8 cellular contexts compared by ENCODE assay signal in genomic region chr11:118572075-118572913, GRCh38. TPM values are rescaled to one million over a fixed set of nuclear protein-coding genes. Genes with fewer than 3 reads are reported as not detected.
DNase-seq lines count a peak whose midpoint lies in the region; ATAC-seq and TF ChIP-seq lines count a peak whose summit lies in the region.

TSS of gene ARCN1 (plus strand) at chr11:118572409. CDS start at chr11:118572548, 139 bp downstream.

- intact Hi-C loops in Caco-2 (cut with micrococcal nuclease; ENCODE audit: unreplicated experiment): no loop called here

- H3K4me3 Mint-ChIP-seq in Caco-2 (ENCODE audit: unreplicated experiment) (peak within 1 kb of the TSS; percentile 80), nephron progenitor cell (peak within 1 kb of the TSS; percentile 98)
- H3K4me3 Mint-ChIP-seq in stimulated activated naive CD8-positive, alpha-beta T cell treated with anti-CD3 and anti-CD28 coated beads, Interleukin-15, Interleukin-2, amounts not matched to agents 100 ng/mL and 50 ng/mL, for 24 hours: peak within 1 kb of the TSS; percentile 100

- CTCF ChIA-PET in Caco-2 (lab: Charles Lee): interaction anchor here (0.6 to 2.5 kb wide), 8 partner anchors 49 to 416 kb away, joined by 3 to 9 read pairs (median 5); no protein-coding TSS in a partner anchor

- H3K9me3 ChIP-seq in Caco-2 (no peaks in the 10 kb centered on the region), KOPT-K1 (ENCODE audit: insufficient read depth, low read length, poor library complexity, severe bottlenecking) (no peaks in the 10 kb centered on the region)

- H3K27me3 Mint-ChIP-seq in Caco-2 (ENCODE audit: insufficient read depth, unreplicated experiment) (no peaks in the 10 kb centered on the region), nephron progenitor cell (ENCODE audit: low read depth, poor library complexity) (no peaks in the 10 kb centered on the region)
- H3K27me3 Mint-ChIP-seq in stimulated activated naive CD8-positive, alpha-beta T cell treated with anti-CD3 and anti-CD28 coated beads, Interleukin-15, Interleukin-2, amounts not matched to agents 100 ng/mL and 50 ng/mL, for 24 hours: no peaks in the 10 kb centered on the region

- H3K36me3 Mint-ChIP-seq in Caco-2 (ENCODE audit: insufficient read depth, unreplicated experiment): peaks cover 38% of the 10 kb centered on the region
- H3K36me3 Mint-ChIP-seq in nephron progenitor cell (ENCODE audit: low read depth): peaks cover 5% of the 10 kb centered on the region
- H3K36me3 Mint-ChIP-seq in stimulated activated naive CD8-positive, alpha-beta T cell treated with anti-CD3 and anti-CD28 coated beads, Interleukin-15, Interleukin-2, amounts not matched to agents 100 ng/mL and 50 ng/mL, for 24 hours (ENCODE audit: low read depth): peaks cover 16% of the 10 kb centered on the region

- POLR2A ChIA-PET in Caco-2 (lab: Charles Lee): interaction anchor here (0.6 to 1.1 kb wide), 6 partner anchors 9 to 547 kb away, joined by 3 to 5 read pairs (median 4); no protein-coding TSS in a partner anchor

- H3K4me1 ChIP-seq in Caco-2: peaks cover 18% of the 10 kb centered on the region; the same call in 1 of the 2 replicates

- DNase-seq in Caco-2 (peak; percentile 89), activated gamma-delta T cell (lab: John Stamatoyannopoulos, UW) (peak; percentile 46), fibroblast of villous mesenchyme (ENCODE audit: low read depth) (peak; percentile 87), nephron progenitor cell (peak; percentile 71)

- no peak for TF ChIP-seq CTCF in Caco-2 (IDR thresholded peaks at IDR 0.05; ENCODE audit: insufficient read depth in 1 of 2, low read depth in 1 of 2, low read length in 1 of 2, severe bottlenecking in 1 of 2, unreplicated experiment in 1 of 2)
- TF ChIP-seq CTCF in fibroblast of villous mesenchyme (IDR thresholded peaks at IDR 0.05; ENCODE audit: insufficient read depth, low read depth, low read length): no peak
- TF ChIP-seq CTCF in nephron progenitor cell (IDR thresholded peaks at IDR 0.05): no peak

- H3K27ac Mint-ChIP-seq in Caco-2 (ENCODE audit: unreplicated experiment) (peak within 1 kb of the TSS; percentile 72), nephron progenitor cell (peak within 1 kb of the TSS; percentile 97)
- peak within 1 kb of the TSS; percentile 96 for H3K27ac Mint-ChIP-seq in stimulated activated naive CD8-positive, alpha-beta T cell treated with anti-CD3 and anti-CD28 coated beads, Interleukin-15, Interleukin-2, amounts not matched to agents 100 ng/mL and 50 ng/mL, for 24 hours

- TSS peak; percentile 30 for BruUV-seq in Caco-2 (replicated peaks; lab: Mats Ljungman, UMichigan)

- TF ChIP-seq POLR2A in Raji (IDR thresholded peaks at IDR 0.05; ENCODE audit: insufficient read depth, low read depth, low read length): peak; percentile 93

- peak within 1 kb of the TSS; percentile 92 for H3K27ac ChIP-seq in KOPT-K1 (ENCODE audit: low read depth, low read length, poor library complexity, severe bottlenecking)

- peak; percentile 72 for ATAC-seq in GM21528 (IDR thresholded peaks at IDR 0.05; ENCODE audit: low FRiP score, unreplicated experiment)

- H3K36me3 ChIP-seq in Caco-2 (ENCODE audit: control insufficient read depth, insufficient read depth, low read length): no peaks in the 10 kb centered on the region
- H3K36me3 ChIP-seq in KOPT-K1 (ENCODE audit: insufficient read depth, low read length): peaks cover 15% of the 10 kb centered on the region; the same call in 1 of the 2 replicates

- H3K27me3 ChIP-seq in Caco-2 (replicated peaks; ENCODE audit: control insufficient read depth, insufficient read depth, low read length): no peaks in the 10 kb centered on the region

- no peaks in the 10 kb centered on the region for H3K9me3 Mint-ChIP-seq in Caco-2 (ENCODE audit: unreplicated experiment)
- no peaks in the 10 kb centered on the region for H3K9me3 Mint-ChIP-seq in nephron progenitor cell
- no peaks in the 10 kb centered on the region for H3K9me3 Mint-ChIP-seq in stimulated activated naive CD8-positive, alpha-beta T cell treated with anti-CD3 and anti-CD28 coated beads, Interleukin-15, Interleukin-2, amounts not matched to agents 100 ng/mL and 50 ng/mL, for 24 hours

- H3K4me1 Mint-ChIP-seq in Caco-2 (ENCODE audit: low read depth, unreplicated experiment): peaks cover 12% of the 10 kb centered on the region
- peaks cover 35% of the 10 kb centered on the region for H3K4me1 Mint-ChIP-seq in nephron progenitor cell
- H3K4me1 Mint-ChIP-seq in stimulated activated naive CD8-positive, alpha-beta T cell treated with anti-CD3 and anti-CD28 coated beads, Interleukin-15, Interleukin-2, amounts not matched to agents 100 ng/mL and 50 ng/mL, for 24 hours (ENCODE audit: low read depth): peaks cover 53% of the 10 kb centered on the region

- H3K4me3 ChIP-seq in Caco-2 (ENCODE audit: low read depth, low read length) (peak within 1 kb of the TSS; percentile 87), fibroblast of villous mesenchyme (ENCODE audit: low read depth, low read length) (peak within 1 kb of the TSS; percentile 95)

RNA-seq across cellular contexts. Expression of gene ARCN1, which starts in this region (rescaled TPM):
- total RNA-seq in Caco-2 (2022) (313 and 330 TPM in 2 replicates), fibroblast of villous mesenchyme (180 and 248 TPM in 2 replicates)

Comparison
In these comparisons a context has a peak if more than half of its experiments do, and no peak if none do; other contexts are left out.
1. Peak in every context shown above with its lines: DNase-seq, ATAC-seq, H3K4me3 ChIP-seq and H3K27ac ChIP-seq.